ENCODE assay signal across 24 cellular contexts in genomic region chr1:117812868-117813511, GRCh38.
DNase-seq lines count a peak whose midpoint lies in the region; ATAC-seq and TF ChIP-seq lines count a peak whose summit lies in the region.
"Had no signal": no experiment of that assay in that cellular context is flagged by ENCODE, and none has a peak within 500 bp of the region (broad histone marks: within the 10 kb centered on the region; RNA-seq: fewer than 3 reads in every experiment).

No MANE protein-coding gene starts in this region.

- no peaks in the 10 kb centered on the region for H3K36me3 ChIP-seq in right lobe of liver
- H3K36me3 ChIP-seq: BE2C, spleen had no signal

- intact Hi-C loops in right lobe of liver (cut with DNase I): no loop called here
- intact Hi-C loops in CD4-positive, alpha-beta T cell (cut with DNase I, micrococcal nuclease): no loop called here

- no peaks in the 10 kb centered on the region for H3K36me3 Mint-ChIP-seq in CD4-positive, alpha-beta T cell (ENCODE audit: low read depth)
- H3K36me3 Mint-ChIP-seq: type B pancreatic cell had no signal

- POLR2A ChIA-PET in CD4-positive, alpha-beta T cell (lab: Charles Lee): no interaction called here

- H3K27ac ChIP-seq in right lobe of liver: peak overlapping the region in 1 of 3 donors; percentile 67
- H3K27ac ChIP-seq in CD4-positive, alpha-beta T cell (ENCODE audit: low read depth, low read length): no peak overlapping the region
- H3K27ac ChIP-seq: psoas muscle, spleen had no signal

- no peak overlapping the region for H3K4me3 ChIP-seq in right lobe of liver
- H3K4me3 ChIP-seq: psoas muscle, spleen had no signal

- H3K4me1 Mint-ChIP-seq in CD4-positive, alpha-beta T cell (ENCODE audit: low read depth): peaks cover 10% of the 10 kb centered on the region
- H3K4me1 Mint-ChIP-seq: stimulated activated naive CD8-positive, alpha-beta T cell treated with anti-CD3 and anti-CD28 coated beads, Interleukin-15, amount 100 ng/mL, for 72 hours had no signal

- peaks cover 0 to 22% (median under 1%) of the 10 kb centered on the region in 4 donors for H3K4me1 ChIP-seq in right lobe of liver
- H3K4me1 ChIP-seq: BE2C, Caco-2, psoas muscle, spleen had no signal

- DNase-seq in M059J (ENCODE audit: low read depth) (peak; percentile 51), fibroblast of gingiva (ENCODE audit: low read depth) (peak; percentile 49), right lobe of liver (no peak), epidermal melanocyte (ENCODE audit: insufficient read length, low spot score) (no peak), GM10266 (ENCODE audit: extremely low spot score) (no peak)
- no peak for DNase-seq in CD4-positive, alpha-beta T cell
- DNase-seq: activated CD4-positive, alpha-beta T cell treated with anti-CD3 and anti-CD28 coated beads, Interleukin-2, amount 10 ng/mL, durations not matched to agents 24 days and 14 days; activated effector memory CD4-positive, alpha-beta T cell treated with Interleukin-2 at 50 U/mL for 16 hours; BE2C; Caco-2; DND-41; erythroblast; left cardiac atrium; midbrain; NCI-H1436 treated with DMSO at 0.1 percent for 48 hours; NCI-H82; psoas muscle; SHP77; spleen; stimulated activated CD4-positive, alpha-beta T cell treated with anti-CD3 and anti-CD28 coated beads, Interleukin-4, amount 100 ng/mL, for 4 hours; stimulated activated naive CD8-positive, alpha-beta T cell treated with anti-CD3 and anti-CD28 coated beads, Interleukin-15, amount 100 ng/mL, for 72 hours; T-helper 1 cell had no signal

- H3K27me3 Mint-ChIP-seq in CD4-positive, alpha-beta T cell: no peaks in the 10 kb centered on the region
- H3K27me3 Mint-ChIP-seq: type B pancreatic cell had no signal

- CTCF ChIA-PET in CD4-positive, alpha-beta T cell (lab: Charles Lee): interaction anchor here (1.4 kb wide), 1 partner anchor 11 kb away, joined by 3 read pairs; no protein-coding TSS in a partner anchor

- no peaks in the 10 kb centered on the region for H3K9me3 ChIP-seq in right lobe of liver
- no peaks in the 10 kb centered on the region for H3K9me3 ChIP-seq in CD4-positive, alpha-beta T cell (ENCODE audit: control insufficient read depth, low read length)
- H3K9me3 ChIP-seq: BE2C, Caco-2, psoas muscle, spleen had no signal

- WGBS in right lobe of liver (ENCODE audit: insufficient coverage, low coverage, low lambda C conversion rate, missing lambda C conversion rate): 20% methylated on average over 1 of the region's 1 CpG

- no peaks in the 10 kb centered on the region for H3K9me3 Mint-ChIP-seq in CD4-positive, alpha-beta T cell
- H3K9me3 Mint-ChIP-seq: activated CD4-positive, alpha-beta T cell treated with anti-CD3 and anti-CD28 coated beads, Interleukin-2, amount 10 ng/mL, durations not matched to agents 24 days and 14 days; stimulated activated naive CD8-positive, alpha-beta T cell treated with anti-CD3 and anti-CD28 coated beads, Interleukin-15, amount 100 ng/mL, for 72 hours had no signal

- no peak overlapping the region for H3K27ac Mint-ChIP-seq in CD4-positive, alpha-beta T cell
- H3K27ac Mint-ChIP-seq: activated CD4-positive, alpha-beta T cell treated with anti-CD3 and anti-CD28 coated beads, Interleukin-2, amount 10 ng/mL, durations not matched to agents 24 days and 14 days; stimulated activated naive CD8-positive, alpha-beta T cell treated with anti-CD3 and anti-CD28 coated beads, Interleukin-15, amount 100 ng/mL, for 72 hours; type B pancreatic cell had no signal

- no peak overlapping the region for H3K4me3 Mint-ChIP-seq in CD4-positive, alpha-beta T cell
- H3K4me3 Mint-ChIP-seq: activated CD4-positive, alpha-beta T cell treated with anti-CD3 and anti-CD28 coated beads, Interleukin-2, amount 10 ng/mL, durations not matched to agents 24 days and 14 days; stimulated activated naive CD8-positive, alpha-beta T cell treated with anti-CD3 and anti-CD28 coated beads, Interleukin-15, amount 100 ng/mL, for 72 hours; type B pancreatic cell had no signal

- ATAC-seq in right lobe of liver: peak; percentile 48 to 86 (median 70)
- no peak for ATAC-seq in GM18907 (IDR thresholded peaks at IDR 0.05; ENCODE audit: unreplicated experiment)
- ATAC-seq in CD4-positive, alpha-beta T cell (ENCODE audit: poor library complexity): no peak
- ATAC-seq: left cardiac atrium; psoas muscle; stimulated activated naive CD8-positive, alpha-beta T cell treated with anti-CD3 and anti-CD28 coated beads, Interleukin-15, amount 100 ng/mL, for 72 hours had no signal

- TF ChIP-seq POLR2A in right lobe of liver (IDR thresholded peaks at IDR 0.05): no peak

- TF ChIP-seq CTCF in right lobe of liver (IDR thresholded peaks at IDR 0.05): no peak
- no peak for TF ChIP-seq CTCF in GM10266 (IDR thresholded peaks at IDR 0.05; ENCODE audit: control insufficient read depth, insufficient read depth, low read depth, missing control alignments)
- TF ChIP-seq CTCF in CD4-positive, alpha-beta T cell (IDR thresholded peaks at IDR 0.05): no peak

- H3K27me3 ChIP-seq in right lobe of liver: no peaks in the 10 kb centered on the region
- peaks cover 3% of the 10 kb centered on the region for H3K27me3 ChIP-seq in CD4-positive, alpha-beta T cell (ENCODE audit: control insufficient read depth, insufficient read depth, low read length)
- H3K27me3 ChIP-seq: BE2C, spleen had no signal

Comparison
In these comparisons a context has a peak if more than half of its experiments do, and no peak if none do; other contexts are left out.
1. DNase-seq: peak in M059J (single experiment) and fibroblast of gingiva (single experiment); none in right lobe of liver (0 of 3), epidermal melanocyte (single experiment), GM10266 (single experiment) and CD4-positive, alpha-beta T cell (0 of 10).
2. ATAC-seq: peak in right lobe of liver (4 of 4); none in GM18907 (single experiment) and CD4-positive, alpha-beta T cell (single experiment).